Comparison of ENCODE assay signal across 1 cellular context in the genomic region with DNA sequence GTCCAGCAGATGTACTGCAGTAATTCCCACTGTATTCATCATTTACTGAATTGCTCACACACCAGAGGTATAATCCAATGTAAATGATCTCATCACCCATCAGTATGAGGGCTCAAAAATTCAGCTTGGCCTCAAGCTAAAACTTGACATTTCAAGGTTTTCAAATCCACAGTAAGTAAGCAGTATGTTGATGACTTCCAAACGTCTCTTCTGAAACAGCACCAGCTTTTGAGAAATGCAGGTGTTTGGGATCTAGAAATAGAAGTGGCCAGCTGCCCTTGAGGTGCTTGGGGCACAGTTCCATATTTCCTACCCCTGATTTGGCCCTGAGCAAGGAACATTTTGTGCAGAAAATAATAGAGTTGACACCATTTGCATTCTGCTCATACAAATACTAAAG.
TF ChIP-seq lines count a peak whose summit lies in the region.

No MANE protein-coding gene starts in this region.

TF ChIP-seq in SK-N-SH treated with all-trans-retinoic acid at 6 μM for 48 hours, 23 proteins besides CTCF, POLR2A, EP300 and RAD21 (continued from another document):
- TF ChIP-seq ZNF565 (CRISPR knock-in tag; conservative IDR thresholded peaks at IDR 0.05; ENCODE audit: low read depth): no peak
- no peak for TF ChIP-seq SNAI2 (CRISPR knock-in tag; IDR thresholded peaks at IDR 0.05)
- no peak for TF ChIP-seq TCF4 (CRISPR knock-in tag; IDR thresholded peaks at IDR 0.05; ENCODE audit: borderline replicate concordance)
TF ChIP-seq in SK-N-SH treated with all-trans-retinoic acid at 6 μM for 48 hours: peak in this region for 0.
